8 cellular contexts compared by ENCODE assay signal in genomic region chr3:41660510-41660909, GRCh38.
"Had no signal": no experiment of that assay in that cellular context is flagged by ENCODE, and none has a peak within 500 bp of the region (broad histone marks: within the 10 kb centered on the region; RNA-seq: fewer than 3 reads in every experiment).

No MANE protein-coding gene starts in this region.

- H3K4me3 ChIP-seq: GM12878 had no signal

- ATAC-seq: GM12878 had no signal

- FAIRE-seq: G401.6, GM12878, GM12891, GM12892, GM18507, GM19239 had no signal

- DNase-seq: GDM1, GF-D8 had no signal
